In genomic region chr4:94746746-94747145, GRCh38 we compare ENCODE assay signal across 30 cellular contexts. TPM values are rescaled to one million over a fixed set of nuclear protein-coding genes. Genes with fewer than 3 reads are reported as not detected.
DNase-seq lines count a peak whose midpoint lies in the region; ATAC-seq, FAIRE-seq and TF ChIP-seq lines count a peak whose summit lies in the region.
"Had no signal": no experiment of that assay in that cellular context is flagged by ENCODE, and none has a peak within 500 bp of the region (broad histone marks: within the 10 kb centered on the region; RNA-seq: fewer than 3 reads in every experiment).

No MANE protein-coding gene starts in this region.

- no peak for DNase-seq in BE2C
- DNase-seq in K562 (ENCODE audit: extremely low read depth in 1 of 4, low spot score in 3 of 4) = no peak
- DNase-seq in fibroblast of villous mesenchyme (ENCODE audit: low read depth) = no peak
- no peak for DNase-seq in NK-92 treated with Interleukin-12 subunit alpha and Interleukin-12 subunit beta, amount 100 ng/mL, for 24 hours (lab: John Stamatoyannopoulos, UW)
- DNase-seq: activated CD4-positive, alpha-beta T cell treated with anti-CD3 and anti-CD28 coated beads, Interleukin-2, amount 50 U/mL, for 48 hours; activated CD8-positive, alpha-beta memory T cell treated with anti-CD3 and anti-CD28 coated beads, Interleukin-2, amount 50 U/mL, for 48 hours; activated naive CD4-positive, alpha-beta T cell treated with anti-CD3 and anti-CD28 coated beads, Interleukin-2, amount 50 U/mL, for 16 hours; amniotic stem cell; CD4-positive, alpha-beta memory T cell; effector memory CD4-positive, alpha-beta T cell; hippocampal formation; immature natural killer cell; KG1; left colon; NCI-H510A; posterior cingulate gyrus; SHP77; sigmoid colon; stimulated activated CD4-positive, alpha-beta T cell treated with anti-CD3 and anti-CD28 coated beads, Interleukin-4, amount 100 ng/mL, for 4 hours; upper lobe of left lung had no signal

- H2AFZ ChIP-seq in K562 (ENCODE audit: low read depth, low read length) = no peak overlapping the region

- no peaks in the 10 kb centered on the region for H4K20me1 ChIP-seq in K562 (replicated peaks; ENCODE audit: control insufficient read depth, insufficient read depth, low read length)

- H3K27me3 ChIP-seq in BE2C = no peaks in the 10 kb centered on the region
- H3K27me3 ChIP-seq in K562 (ENCODE audit: control insufficient read depth in 2 of 2, insufficient read depth in 2 of 2, low read length in 2 of 2) = no peaks in the 10 kb centered on the region
- H3K27me3 ChIP-seq: upper lobe of left lung had no signal

- no peak overlapping the region for H3K9ac ChIP-seq in K562 (ENCODE audit: insufficient read depth in 1 of 2, low read depth in 2 of 2, low read length in 2 of 2)

- no peaks in the 10 kb centered on the region for H3K9me1 ChIP-seq in K562 (ENCODE audit: control insufficient read depth, insufficient read depth, low read length)

- H3K9me3 ChIP-seq in BE2C (no peaks in the 10 kb centered on the region), HEK293 (ENCODE audit: control insufficient read depth, insufficient read depth, low read depth, low read length) (no peaks in the 10 kb centered on the region), K562 (replicated peaks; ENCODE audit: control insufficient read depth, insufficient read depth, low read depth, low read length) (no peaks in the 10 kb centered on the region)
- H3K9me3 ChIP-seq: sigmoid colon, upper lobe of left lung had no signal

- H3K4me1 ChIP-seq in BE2C (peaks cover 3% of the 10 kb centered on the region; the same call in 1 of the 2 replicates), HEK293 (ENCODE audit: control insufficient read depth, insufficient read depth, low read length) (peaks cover 8% of the 10 kb centered on the region), K562 (replicated peaks in 1 of 2; ENCODE audit: control insufficient read depth in 2 of 2, insufficient read depth in 2 of 2, low read length in 2 of 2) (no peaks in the 10 kb centered on the region)
- H3K4me1 ChIP-seq: sigmoid colon, upper lobe of left lung had no signal

- intact Hi-C loops in K562 (cut with micrococcal nuclease) = loop anchor here (10.0 kb wide), 1 partner anchor 378 kb away; no protein-coding TSS in a partner anchor

- POLR2A ChIA-PET in HEK293 (lab: Yijun Ruan, JAX) = no interaction called here
- POLR2A ChIA-PET in K562 (lab: Yijun Ruan, JAX) = no interaction called here

- ATAC-seq in K562 (no peak), HG03196 (IDR thresholded peaks at IDR 0.05; ENCODE audit: unreplicated experiment) (no peak), GM19324 (IDR thresholded peaks at IDR 0.05; ENCODE audit: low FRiP score, unreplicated experiment) (no peak)
- ATAC-seq: activated T-helper 17 cell treated with anti-CD3 and anti-CD28 coated beads, Interleukin-2, amount 50 U/mL, for 72 hours; esophagus mucosa; left colon; Panc1; stimulated activated memory B cell treated with anti-CD40 and anti-IgM and Interleukin-4, amounts not matched to agents 10 μg/mL and 1 μg/mL and 100 μg/mL, for 72 hours had no signal

- TF ChIP-seq CTCF in BE2C (IDR thresholded peaks at IDR 0.05; ENCODE audit: low read depth, low read length) (peak; percentile 44), HEK293 (tag by site-specific recombination; IDR thresholded peaks at IDR 0.05) (no peak), K562 (IDR thresholded peaks at IDR 0.05 in 2 of 3, conservative IDR thresholded peaks at IDR 0.05 in 1 of 3; ENCODE audit: insufficient read depth in 2 of 3, low read depth in 1 of 3, low read length in 3 of 3) (peak in 2 of 3 experiments; percentile 21 to 30; a peak in 1 of 6 replicates), fibroblast of villous mesenchyme (IDR thresholded peaks at IDR 0.05; ENCODE audit: insufficient read depth, low read depth, low read length) (peak; percentile 19)

- FAIRE-seq in K562 (lab: Jason Lieb, UNC) = no peak
- FAIRE-seq: GM12891, H54 had no signal

- BruUV-seq in K562 (replicated peaks; lab: Mats Ljungman, UMichigan) = no TSS peak

- TF ChIP-seq RAD21 in K562 (CRISPR knock-in tag; conservative IDR thresholded peaks at IDR 0.05 in 1 of 2, IDR thresholded peaks at IDR 0.05 in 1 of 2) = peak in 1 of 2 experiments; percentile 18; a peak in 2 of 4 replicates

- no peaks in the 10 kb centered on the region for H3K79me2 ChIP-seq in K562 (ENCODE audit: control insufficient read depth, insufficient read depth, low read length)

- WGBS in K562 (ENCODE audit: insufficient coverage, low coverage, missing lambda C conversion rate) = 0% methylated on average over 3 of the region's 3 CpGs

- no peak overlapping the region for H3K27ac ChIP-seq in HEK293 (ENCODE audit: extremely low read depth, low read depth, low read length)
- no peak overlapping the region for H3K27ac ChIP-seq in K562 (ENCODE audit: extremely low read depth, low read depth, low read length)
- H3K27ac ChIP-seq: coronary artery, sigmoid colon, upper lobe of left lung had no signal

- in situ Hi-C loops in K562 (cut with MboI) = no loop called here

- CTCF ChIA-PET in HEK293 (lab: Yijun Ruan, JAX) = no interaction called here
- CTCF ChIA-PET in K562 (lab: Yijun Ruan, JAX; ENCODE audit: low intra/inter-chr PET ratio) = no interaction called here

- no peak for TF ChIP-seq POLR2A in K562 (conservative IDR thresholded peaks at IDR 0.05)

- H3K36me3 ChIP-seq in BE2C (no peaks in the 10 kb centered on the region), HEK293 (ENCODE audit: control insufficient read depth in 2 of 2, insufficient read depth in 1 of 2, low read length in 2 of 2) (no peaks in the 10 kb centered on the region), K562 (ENCODE audit: control insufficient read depth, insufficient read depth, low read length) (no peaks in the 10 kb centered on the region)
- H3K36me3 ChIP-seq: sigmoid colon, upper lobe of left lung had no signal

- H3K4me2 ChIP-seq in K562 (ENCODE audit: insufficient read depth, low read length) = no peak overlapping the region

- TF ChIP-seq EP300 in K562 (IDR thresholded peaks at IDR 0.05; ENCODE audit: low read length) = no peak

- H3K4me3 ChIP-seq in BE2C (ENCODE audit: low read depth, low read length) (no peak overlapping the region), HEK293 (ENCODE audit: low read depth, low read length) (no peak overlapping the region), K562 (no peak overlapping the region), fibroblast of villous mesenchyme (ENCODE audit: low read depth, low read length) (no peak overlapping the region)
- H3K4me3 ChIP-seq: coronary artery, sigmoid colon, upper lobe of left lung had no signal

TF ChIP-seq in HEK293, 187 proteins besides CTCF, POLR2A, EP300 and RAD21:
- TF ChIP-seq ZNF654 (tag by site-specific recombination; IDR thresholded peaks at IDR 0.05; ENCODE audit: low read depth) = peak; percentile 31
- TF ChIP-seq ZNF114 (tag by site-specific recombination; IDR thresholded peaks at IDR 0.05) = no peak

TF ChIP-seq in K562, 482 proteins besides CTCF, POLR2A, EP300 and RAD21 (continues in another document):
- TF ChIP-seq RFX1 (IDR thresholded peaks at IDR 0.05) = no peak
- TF ChIP-seq NBN (IDR thresholded peaks at IDR 0.05; ENCODE audit: low read depth) = no peak
- TF ChIP-seq ZNF668 (CRISPR knock-in tag; IDR thresholded peaks at IDR 0.05) = no peak
- TF ChIP-seq HIVEP1 (CRISPR knock-in tag; IDR thresholded peaks at IDR 0.05) = no peak
- TF ChIP-seq RBM22 (IDR thresholded peaks at IDR 0.05; ENCODE audit: low read depth, low read length, poor library complexity, severe bottlenecking) = no peak
- TF ChIP-seq CBX3 (IDR thresholded peaks at IDR 0.05; ENCODE audit: borderline replicate concordance in 1 of 2, low read length in 2 of 2) = no peak
- no peak for TF ChIP-seq MBD1 (CRISPR knock-in tag; IDR thresholded peaks at IDR 0.05)
- TF ChIP-seq HCFC1 (IDR thresholded peaks at IDR 0.05; ENCODE audit: low read depth, low read length) = no peak

RNA-seq across cellular contexts. Expression of gene BMPR1B, which starts 11.0 kb away (rescaled TPM):
- 9.7 TPM for polyA plus RNA-seq in BE2C (2012; ENCODE audit: insufficient read depth, insufficient read length, low read depth)
- not detected in 2 replicates for total RNA-seq in K562 (2011; cell fraction: chromatin; rRNA removed; ENCODE audit: low replicate concordance)
- total RNA-seq in K562 (2011; cell fraction: nucleolus; rRNA removed) = not detected in 2 replicates
- total RNA-seq in K562 (2011; cell fraction: nucleoplasm; rRNA removed) = not detected in 2 replicates
- total RNA-seq in K562 (2014; rRNA removed) = not detected in 2 replicates
- not detected in 2 replicates for total RNA-seq in K562 (2014; rRNA removed; fragmentation: Illumina TruSeq; extraction: Trizol)
- total RNA-seq in K562 (2015; rRNA removed; fragmentation: Illumina TruSeq; extraction: Trizol) = not detected in 2 replicates
- not detected in 2 replicates for total RNA-seq in K562 (2021)
- polyA plus RNA-seq in K562 (2011; rRNA removed) = not detected in 2 replicates
- not detected in 2 replicates for polyA plus RNA-seq in K562 (2011; cell fraction: cytosol; rRNA removed)
- polyA plus RNA-seq in K562 (2011; cell fraction: nucleus; rRNA removed) = not detected in 2 replicates
- 0.03 TPM in 1 of 2 replicates, not detected in the other for polyA plus RNA-seq in K562 (2012)
- not detected in 2 replicates for polyA plus RNA-seq in K562 (2014; fragmentation: Illumina TruSeq; extraction: Trizol)
- under 1 TPM in 1 of 2 experiments, not detected in 1; 0.01 TPM for polyA plus RNA-seq in K562 (2014; fragmentation: Nextera tagmentation; extraction: Ambion mirVana)
- not detected in 2 replicates for polyA plus RNA-seq in K562 (2014; rRNA removed)
- not detected in 2 replicates for polyA minus RNA-seq in K562 (2011; rRNA and poly(A)+ RNA removed)
- polyA minus RNA-seq in K562 (2011; cell fraction: cytosol; rRNA and poly(A)+ RNA removed) = not detected in 2 replicates
- not detected in 2 replicates for polyA minus RNA-seq in K562 (2011; cell fraction: nucleus; rRNA and poly(A)+ RNA removed)
- 2.3 and 4.3 TPM in 2 replicates for total RNA-seq in fibroblast of villous mesenchyme
- total RNA-seq: activated T-helper 17 cell treated with anti-CD3 and anti-CD28 coated beads, Interleukin-2, amount 50 U/mL, for 72 hours had no signal
- polyA plus RNA-seq: CD4-positive, alpha-beta memory T cell; immature natural killer cell had no signal
